Comparison of ENCODE assay signal across 9 cellular contexts in the genomic region with DNA sequence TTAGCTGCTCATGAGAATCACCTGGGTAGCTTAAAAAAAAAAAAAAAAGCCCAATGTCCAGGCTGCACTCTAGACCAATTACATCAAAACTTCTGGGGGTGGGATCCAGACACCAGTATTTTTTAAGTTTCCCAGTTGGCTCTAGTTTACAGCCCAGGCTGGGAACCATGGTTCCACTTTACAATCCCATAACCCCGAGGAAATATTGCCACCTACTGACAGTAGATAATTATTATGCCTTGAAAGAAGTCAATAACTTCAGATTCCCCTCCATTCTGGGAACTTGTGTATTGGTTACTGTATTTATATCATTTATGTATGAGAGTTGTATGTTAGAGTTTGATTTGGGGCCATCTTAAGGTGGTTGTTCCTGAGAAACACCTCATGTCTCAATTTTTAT.
DNase-seq lines count a peak whose midpoint lies in the region; ATAC-seq and TF ChIP-seq lines count a peak whose summit lies in the region.
"Had no signal": no experiment of that assay in that cellular context is flagged by ENCODE, and none has a peak within 500 bp of the region (broad histone marks: within the 10 kb centered on the region; RNA-seq: fewer than 3 reads in every experiment).

No MANE protein-coding gene starts in this region.

- peaks cover 0 to 5% (median 0%) of the 10 kb centered on the region in 4 donors for H3K4me1 ChIP-seq in esophagus muscularis mucosa

- TF ChIP-seq EP300 in esophagus muscularis mucosa (IDR thresholded peaks at IDR 0.05): no peak

- ATAC-seq in HG03280 (IDR thresholded peaks at IDR 0.05; ENCODE audit: unreplicated experiment) (no peak), GM21360 (IDR thresholded peaks at IDR 0.05; ENCODE audit: unreplicated experiment) (no peak)
- ATAC-seq in CD4-positive, alpha-beta T cell (ENCODE audit: poor library complexity): no peak

- no peak overlapping the region for H3K27ac Mint-ChIP-seq in CD4-positive, alpha-beta T cell
- H3K27ac Mint-ChIP-seq: dendritic cell treated with granulocyte-macrophage colony-stimulating factor and Interleukin-4, amounts not matched to agents 40 ng/mL and 50 ng/mL, for 4 days had no signal

- H3K4me1 Mint-ChIP-seq in CD4-positive, alpha-beta T cell (ENCODE audit: low read depth): no peaks in the 10 kb centered on the region

- H3K4me3 Mint-ChIP-seq in CD4-positive, alpha-beta T cell: no peak overlapping the region
- H3K4me3 Mint-ChIP-seq: dendritic cell treated with granulocyte-macrophage colony-stimulating factor and Interleukin-4, amounts not matched to agents 40 ng/mL and 50 ng/mL, for 4 days had no signal

- POLR2A ChIA-PET in CD4-positive, alpha-beta T cell (lab: Charles Lee): interaction anchor here (1.0 kb wide), 1 partner anchor 68 kb away, joined by 3 read pairs; no protein-coding TSS in a partner anchor

- H3K36me3 ChIP-seq in esophagus muscularis mucosa: no peaks in the 10 kb centered on the region

- H3K36me3 Mint-ChIP-seq in CD4-positive, alpha-beta T cell (ENCODE audit: low read depth): no peaks in the 10 kb centered on the region

- TF ChIP-seq POLR2A in esophagus muscularis mucosa (IDR thresholded peaks at IDR 0.05; ENCODE audit: low read depth): no peak

- CTCF ChIA-PET in CD4-positive, alpha-beta T cell (lab: Charles Lee): no interaction called here

- no peaks in the 10 kb centered on the region for H3K9me3 ChIP-seq in esophagus muscularis mucosa
- H3K9me3 ChIP-seq in CD4-positive, alpha-beta T cell (ENCODE audit: control insufficient read depth, low read length): no peaks in the 10 kb centered on the region

- WGBS in esophagus muscularis mucosa: 48% methylated on average over 1 of the region's 1 CpG

- no peak overlapping the region for H3K4me3 ChIP-seq in esophagus muscularis mucosa

- no peaks in the 10 kb centered on the region for H3K9me3 Mint-ChIP-seq in CD4-positive, alpha-beta T cell
- H3K9me3 Mint-ChIP-seq: dendritic cell treated with granulocyte-macrophage colony-stimulating factor and Interleukin-4, amounts not matched to agents 40 ng/mL and 50 ng/mL, for 4 days had no signal

- DNase-seq in AG08396 (ENCODE audit: low spot score) (peak; percentile 37), HCEC 1CT (peak; percentile 19), OCI-M1 (lab: John Stamatoyannopoulos, UW) (peak; percentile 80), esophagus muscularis mucosa (ENCODE audit: extremely low spot score) (no peak), stromal cell of bone marrow (ENCODE audit: low read depth) (peak; percentile 13)
- no peak for DNase-seq in CD4-positive, alpha-beta T cell

- no peak overlapping the region for H3K27ac ChIP-seq in esophagus muscularis mucosa (replicated peaks in 1 of 4)
- H3K27ac ChIP-seq in CD4-positive, alpha-beta T cell (ENCODE audit: low read depth, low read length): no peak overlapping the region

- intact Hi-C loops in esophagus muscularis mucosa (cut with DNase I): no loop called here
- intact Hi-C loops in CD4-positive, alpha-beta T cell (cut with DNase I, micrococcal nuclease): loop anchor here in 1 of 2 experiments (5.0 to 10.0 kb wide), 2 partner anchors 219 to 482 kb away; no protein-coding TSS in a partner anchor

- peaks cover 47% of the 10 kb centered on the region for H3K27me3 Mint-ChIP-seq in CD4-positive, alpha-beta T cell

- peak; percentile 40 to 46 (median 42) for TF ChIP-seq CTCF in esophagus muscularis mucosa (IDR thresholded peaks at IDR 0.05)
- no peak for TF ChIP-seq CTCF in CD4-positive, alpha-beta T cell (IDR thresholded peaks at IDR 0.05)

- no peaks in the 10 kb centered on the region for H3K27me3 ChIP-seq in esophagus muscularis mucosa
- peaks cover 12% of the 10 kb centered on the region for H3K27me3 ChIP-seq in CD4-positive, alpha-beta T cell (ENCODE audit: control insufficient read depth, insufficient read depth, low read length)

Comparison
In these comparisons a context has a peak if more than half of its experiments do, and no peak if none do; other contexts are left out.
1. DNase-seq: peak in AG08396 (single experiment), HCEC 1CT (single experiment), OCI-M1 (single experiment) and stromal cell of bone marrow (single experiment); none in esophagus muscularis mucosa (single experiment) and CD4-positive, alpha-beta T cell (0 of 10).